7 cellular contexts compared by ENCODE assay signal in genomic region chr3:17742837-17743659, GRCh38. TPM values are rescaled to one million over a fixed set of nuclear protein-coding genes. Genes with fewer than 3 reads are reported as not detected.
A peak's percentile ranks its signal among the peaks of the same experiment; 100 is the strongest.
DNase-seq lines count a peak whose midpoint lies in the region; ATAC-seq and TF ChIP-seq lines count a peak whose summit lies in the region.

No MANE protein-coding gene starts in this region.

- RAD21 ChIA-PET in HCT116 (lab: Charles Lee; ENCODE audit: low non-redundant PET in 1 of 2, low total read pairs in 2 of 2, uncharacterized antibody in 2 of 2, unreplicated experiment in 2 of 2): interaction anchor here in 1 of 2 experiments (1.0 kb wide), 1 partner anchor 12 kb away, joined by 4 read pairs; no protein-coding TSS in a partner anchor

- DNase-seq in HCT116 (ENCODE audit: low read depth, low spot score) (no peak), epidermal melanocyte (ENCODE audit: insufficient read length, low spot score) (peak; percentile 87), SKM-1 (lab: John Stamatoyannopoulos, UW; ENCODE audit: unreplicated experiment) (no peak)

- peaks cover 37% of the 10 kb centered on the region for H3K79me2 ChIP-seq in HCT116 (ENCODE audit: insufficient read depth, low read length)

- H3K9me3 ChIP-seq in HCT116 (ENCODE audit: control insufficient read depth in 1 of 2, insufficient read depth in 1 of 2, low read depth in 1 of 2, low read length in 2 of 2): no peaks in the 10 kb centered on the region
- no peaks in the 10 kb centered on the region for H3K9me3 ChIP-seq in neuron (ENCODE audit: low read length)

- intact Hi-C loops in HCT116 (cut with micrococcal nuclease): loop anchor here (5.0 kb wide), 1 partner anchor 106 kb away; no protein-coding TSS in a partner anchor

- CTCF ChIA-PET in HCT116 (lab: Charles Lee): interaction anchor here (1.0 to 1.2 kb wide), 4 partner anchors 55 to 313 kb away, joined by 3 to 7 read pairs (median 4); no protein-coding TSS in a partner anchor

- peak overlapping the region; percentile 80 for H3K4me2 ChIP-seq in HCT116 (ENCODE audit: low read length)

- H3K27ac ChIP-seq in HCT116 (ENCODE audit: low read depth, low read length): peak overlapping the region; percentile 99

- H3K9ac ChIP-seq in HCT116 (ENCODE audit: low read length): peak overlapping the region; percentile 95

- no peaks in the 10 kb centered on the region for H4K20me1 ChIP-seq in HCT116 (ENCODE audit: insufficient read depth)

- H3K36me3 ChIP-seq in HCT116 (ENCODE audit: control insufficient read depth in 1 of 2, insufficient read depth in 2 of 2, low read length in 2 of 2) (no peaks in the 10 kb centered on the region), neuron (ENCODE audit: insufficient read depth, low read length) (no peaks in the 10 kb centered on the region)

- TF ChIP-seq RAD21 in HCT116 (IDR thresholded peaks at IDR 0.05; ENCODE audit: low read depth): no peak

- peak overlapping the region; percentile 67 to 70 for H3K4me3 ChIP-seq in HCT116 (replicated peaks in 1 of 2; ENCODE audit: low read depth in 1 of 2, low read length in 2 of 2)
- H3K4me3 ChIP-seq in neuron (ENCODE audit: low read length): peak overlapping the region; percentile 85

- H3K4me1 ChIP-seq in HCT116 (ENCODE audit: control insufficient read depth in 1 of 2, insufficient read depth in 2 of 2, low read length in 2 of 2) (peaks cover 9 to 19% of the 10 kb centered on the region in 2 experiments; a peak in 2 of 4 replicates), neuron (ENCODE audit: insufficient read depth, low read length) (peaks cover 19% of the 10 kb centered on the region)

- no peak for TF ChIP-seq CTCF in HCT116 (IDR thresholded peaks at IDR 0.05 in 2 of 3, conservative IDR thresholded peaks at IDR 0.05 in 1 of 3; ENCODE audit: borderline replicate concordance in 1 of 3, insufficient read depth in 1 of 3, low read depth in 2 of 3, low read length in 2 of 3)

- TF ChIP-seq POLR2A in GM18505 (IDR thresholded peaks at IDR 0.05; ENCODE audit: borderline replicate concordance, extremely low read depth, insufficient read depth, insufficient read length): peak; percentile 73
- TF ChIP-seq POLR2A in HCT116 (IDR thresholded peaks at IDR 0.05; ENCODE audit: borderline replicate concordance, extremely low read depth, insufficient read depth, insufficient read length): peak; percentile 37
- peak; percentile 84 for TF ChIP-seq POLR2A in Raji (IDR thresholded peaks at IDR 0.05; ENCODE audit: insufficient read depth, low read depth, low read length)

- BruUV-seq in HCT116 (replicated peaks; lab: Mats Ljungman, UMichigan): TSS peak; percentile 94

- H3K9me2 ChIP-seq in HCT116 (ENCODE audit: insufficient read depth): no peaks in the 10 kb centered on the region

- ATAC-seq in GM18505 (IDR thresholded peaks at IDR 0.05; ENCODE audit: unreplicated experiment) (peak; percentile 4), HCT116 (peak; percentile 6), HG02973 (IDR thresholded peaks at IDR 0.05; ENCODE audit: unreplicated experiment) (no peak)

- H2AFZ ChIP-seq in HCT116 (ENCODE audit: low read depth, low read length, poor library complexity, severe bottlenecking): no peak overlapping the region
- peak overlapping the region; percentile 88 for H2AFZ ChIP-seq in neuron (ENCODE audit: low read depth, low read length)

- H3K27me3 ChIP-seq in HCT116 (ENCODE audit: insufficient read depth, low read length) (no peaks in the 10 kb centered on the region), neuron (ENCODE audit: insufficient read depth, low read length) (no peaks in the 10 kb centered on the region)

- POLR2A ChIA-PET in HCT116 (lab: Charles Lee): interaction anchor here (0.9 to 1.2 kb wide), 3 partner anchors 8 to 113 kb away, joined by 3 to 4 read pairs (median 3); no protein-coding TSS in a partner anchor

TF ChIP-seq in HCT116, 20 proteins besides CTCF, POLR2A, EP300 and RAD21:
- TF ChIP-seq POLR2AphosphoS5 (IDR thresholded peaks at IDR 0.05; ENCODE audit: low read depth, low read length): peak; percentile 78; the same call in 1 of the 2 replicates
- TF ChIP-seq YY1 (IDR thresholded peaks at IDR 0.05; ENCODE audit: extremely low read depth, insufficient replicate concordance, low read depth, low read length): no peak

RNA-seq across cellular contexts. Expression of gene TBC1D5, which starts 0.6 kb away (rescaled TPM):
- total RNA-seq in HCT116 (2021; ENCODE audit: unreplicated experiment): 33.9 TPM
- polyA plus RNA-seq in HCT116 (2012): 12.3 and 13.0 TPM in 2 replicates
